In genomic region chr19:39390759-39391592, GRCh38 we compare ENCODE assay signal across 8 cellular contexts. TPM values are rescaled to one million over a fixed set of nuclear protein-coding genes. Genes with fewer than 3 reads are reported as not detected.
DNase-seq lines count a peak whose midpoint lies in the region; ATAC-seq and TF ChIP-seq lines count a peak whose summit lies in the region.

MED29 (plus strand) TSS chr19:39391378; CDS start chr19:39391423, 45 bp downstream.
PAF1 (minus strand) TSS chr19:39391106; CDS start chr19:39390864, 242 bp downstream.

- H2AFZ ChIP-seq in PC-9, result peak within 1 kb of the TSS; percentile 93

- TF ChIP-seq CTCF in PC-9 (conservative IDR thresholded peaks at IDR 0.05) (no peak; the same call in 1 of the 2 replicates), epithelial cell of proximal tubule (conservative IDR thresholded peaks at IDR 0.05; ENCODE audit: low read depth, low read length) (no peak)

- peaks cover 37% of the 10 kb centered on the region for H3F3A ChIP-seq in PC-9 (ENCODE audit: insufficient read depth, low read depth)

- no peaks in the 10 kb centered on the region for H3K27me3 ChIP-seq in PC-9 (ENCODE audit: insufficient read depth, low read depth)

- H4K20me1 ChIP-seq in PC-9 (ENCODE audit: insufficient read depth), result no peaks in the 10 kb centered on the region

- no TSS peak for BruUV-seq in PC-9 (replicated peaks; lab: Mats Ljungman, UMichigan)

- CTCF ChIA-PET in PC-9 (lab: Charles Lee), result interaction anchor here (0.6 to 1.0 kb wide), 2 partner anchors 37 to 45 kb away, joined by 4 to 5 read pairs; partner anchors contain the start of gene RPS16

- intact Hi-C loops in PC-9 (cut with micrococcal nuclease; ENCODE audit: unreplicated experiment), result loop anchor here (1.0 to 5.0 kb wide), 2 partner anchors 22 to 56 kb away; partner anchors contain the start of gene SUPT5H

- DNase-seq in DMS153 treated with DMSO at 0.1 percent for 48 hours (lab: John Stamatoyannopoulos, UW; ENCODE audit: unreplicated experiment) (peak; percentile 98), PC-9 (peak; percentile 96 to 98), epithelial cell of proximal tubule (ENCODE audit: low read depth) (peak; percentile 97), mucosa of gallbladder (ENCODE audit: low spot score) (peak; percentile 98)
- peak; percentile 100 for DNase-seq in Jurkat, Clone E6-1 (ENCODE audit: low read depth, low spot score)
- DNase-seq in activated T-cell treated with anti-CD3 and anti-CD28 coated beads, Interleukin-2, amount 50 U/mL, for 1 hour, result peak; percentile 90
- DNase-seq in stimulated activated CD8-positive, alpha-beta memory T cell treated with anti-CD3 and anti-CD28 coated beads, Interleukin-4, amount 100 ng/mL, for 4 hours (ENCODE audit: low read depth in 2 of 2, low spot score in 1 of 2), result peak; percentile 83 to 92

- no peaks in the 10 kb centered on the region for H3K9me2 ChIP-seq in PC-9 (ENCODE audit: insufficient read depth)

- peaks cover 28% of the 10 kb centered on the region for H3K79me2 ChIP-seq in PC-9 (ENCODE audit: low read depth)

- POLR2A ChIA-PET in PC-9 (lab: Charles Lee; ENCODE audit: unreplicated experiment), result interaction anchor here (0.5 to 1.8 kb wide), 8 partner anchors 12 to 988 kb away, joined by 3 to 18 read pairs (median 4); partner anchors contain the start of genes FAM98C, MAP3K10, PLEKHG2 and RPS16

- H3K9me3 ChIP-seq in PC-9 (ENCODE audit: insufficient read depth, low read depth), result no peaks in the 10 kb centered on the region

- peaks cover 14% of the 10 kb centered on the region for H3K4me1 ChIP-seq in PC-9 (replicated peaks; ENCODE audit: insufficient read depth)

- ATAC-seq in GM21619 (IDR thresholded peaks at IDR 0.05; ENCODE audit: unreplicated experiment), result peak; percentile 89

- no peaks in the 10 kb centered on the region for H3K36me3 ChIP-seq in PC-9 (ENCODE audit: low read depth)

- H3K27ac ChIP-seq in PC-9, result peak within 1 kb of the TSS; percentile 86

- H3K4me2 ChIP-seq in PC-9, result peak within 1 kb of the TSS; percentile 97

- H3K4me3 ChIP-seq in Jurkat, Clone E6-1 (ENCODE audit: low read length), result peak within 1 kb of the TSS; percentile 81
- H3K4me3 ChIP-seq in PC-9, result peak within 1 kb of the TSS; percentile 97
- peak within 1 kb of the TSS; percentile 87 for H3K4me3 ChIP-seq in epithelial cell of proximal tubule (ENCODE audit: low read depth, low read length)

RNA-seq across cellular contexts. Expression of gene MED29, which starts in this region (rescaled TPM):
- polyA plus RNA-seq in Jurkat, Clone E6-1 (2012; ENCODE audit: insufficient read depth, insufficient read length), result 25.2 TPM
- 18.6 and 30.9 TPM in 2 replicates for total RNA-seq in PC-9 (2021)
- total RNA-seq in epithelial cell of proximal tubule, result 20.9 and 34.9 TPM in 2 replicates
- total RNA-seq in mucosa of gallbladder, result 46.0 TPM

RNA-seq across cellular contexts. Expression of gene PAF1, which starts in this region (rescaled TPM):
- polyA plus RNA-seq in Jurkat, Clone E6-1 (2012; ENCODE audit: insufficient read depth, insufficient read length), result 90.4 TPM
- 54.3 and 61.1 TPM in 2 replicates for total RNA-seq in PC-9 (2021)
- total RNA-seq in epithelial cell of proximal tubule, result 63.4 and 72.6 TPM in 2 replicates
- 50.5 TPM for total RNA-seq in mucosa of gallbladder

Comparison
In these comparisons a context has a peak if more than half of its experiments do, and no peak if none do; other contexts are left out.
1. Peak in every context shown above with its lines: DNase-seq, ATAC-seq, H3K4me3 ChIP-seq and H3K27ac ChIP-seq.